27 cellular contexts compared by ENCODE assay signal in the genomic region with DNA sequence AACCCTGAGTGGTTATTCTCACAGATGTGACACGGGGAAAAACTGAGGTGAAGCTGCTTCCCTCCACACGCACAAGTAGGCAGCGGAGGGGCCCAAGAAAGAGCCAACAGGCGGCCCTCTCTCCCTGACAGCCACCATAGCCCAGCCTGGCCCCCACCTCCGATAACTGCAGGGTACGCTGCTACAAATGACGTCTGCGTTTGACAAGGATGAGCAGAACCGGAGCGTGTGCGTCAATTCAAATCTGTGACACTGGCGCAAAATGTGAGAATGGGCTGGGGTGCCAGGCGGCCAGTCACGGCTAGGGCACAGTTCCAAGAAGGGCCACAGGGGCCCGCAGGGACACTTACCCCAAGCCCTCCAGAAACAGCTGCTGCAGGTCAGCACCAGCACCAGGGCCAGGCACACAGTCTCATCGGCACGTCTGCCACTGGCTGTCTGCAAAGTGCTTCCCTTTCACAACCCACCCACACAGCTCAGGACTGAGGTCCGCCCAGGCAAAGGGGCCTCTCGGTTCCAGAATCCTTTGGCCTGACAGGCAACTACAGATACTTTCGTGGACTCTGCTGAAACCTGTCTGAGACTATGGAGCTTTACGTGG. TPM values are rescaled to one million over a fixed set of nuclear protein-coding genes. Genes with fewer than 3 reads are reported as not detected.
A peak's percentile ranks its signal among the peaks of the same experiment; 100 is the strongest.
DNase-seq lines count a peak whose midpoint lies in the region; ATAC-seq and TF ChIP-seq lines count a peak whose summit lies in the region.
"Had no signal": no experiment of that assay in that cellular context is flagged by ENCODE, and none has a peak within 500 bp of the region (broad histone marks: within the 10 kb centered on the region; RNA-seq: fewer than 3 reads in every experiment).

No MANE protein-coding gene starts in this region.

- no peak for TF ChIP-seq CTCF in GM13976 (IDR thresholded peaks at IDR 0.05; ENCODE audit: borderline replicate concordance, control extremely low read depth, extremely low read depth, insufficient read depth, missing control alignments)

- DNase-seq in Right ventricle myocardium inferior (ENCODE audit: missing footprints): peak; percentile 42
- DNase-seq in left ventricle myocardium superior: no peak
- DNase-seq in SHP77 treated with DMSO at 0.1 percent for 48 hours (lab: John Stamatoyannopoulos, UW): peak; percentile 70
- no peak for DNase-seq in left lobe of liver (ENCODE audit: low spot score)
- no peak for DNase-seq in stimulated activated effector memory CD8-positive, alpha-beta T cell treated with anti-CD3 and anti-CD28 coated beads, Interleukin-12 subunit alpha, Interleukin-12 subunit beta, amount 100 ng/mL, for 72 hours (ENCODE audit: low spot score in 2 of 2)
- no peak for DNase-seq in GM13976 (ENCODE audit: low spot score)
- DNase-seq in COLO829 (ENCODE audit: low spot score): no peak
- DNase-seq: activated CD4-positive, alpha-beta memory T cell treated with anti-CD3 and anti-CD28 coated beads for 36 hours; activated gamma-delta T cell; activated naive CD8-positive, alpha-beta T cell treated with anti-CD3 and anti-CD28 coated beads, Interleukin-2, amount 50 U/mL, for 24 hours; body of pancreas; colonic mucosa; EL; IMR-90; kidney glomerular epithelial cell; NCI-H1694; NCI-H226; NCI-H774; pancreas; PC-9; stimulated activated CD4-positive, alpha-beta T cell treated with anti-CD3 and anti-CD28 coated beads, Interleukin-15, amount 100 ng/mL, for 24 hours; stimulated activated CD8-positive, alpha-beta memory T cell treated with anti-CD3 and anti-CD28 coated beads, Interleukin-4, amount 100 ng/mL, for 48 hours; T-helper 2 cell had no signal

- no peaks in the 10 kb centered on the region for H3K9me3 Mint-ChIP-seq in stimulated activated effector memory CD8-positive, alpha-beta T cell treated with anti-CD3 and anti-CD28 coated beads, Interleukin-12 subunit alpha, Interleukin-12 subunit beta, amount 100 ng/mL, for 72 hours
- H3K9me3 Mint-ChIP-seq: activated CD4-positive, alpha-beta memory T cell treated with anti-CD3 and anti-CD28 coated beads for 36 hours; activated naive CD8-positive, alpha-beta T cell treated with anti-CD3 and anti-CD28 coated beads, Interleukin-2, amount 50 U/mL, for 24 hours had no signal

- ATAC-seq in Right ventricle myocardium inferior: no peak
- no peak for ATAC-seq in left ventricle myocardium superior
- ATAC-seq in left lobe of liver: peak; percentile 13
- ATAC-seq in stimulated activated effector memory CD8-positive, alpha-beta T cell treated with anti-CD3 and anti-CD28 coated beads, Interleukin-12 subunit alpha, Interleukin-12 subunit beta, amount 100 ng/mL, for 72 hours: peak; percentile 28
- ATAC-seq in HG02623 (IDR thresholded peaks at IDR 0.05; ENCODE audit: unreplicated experiment): no peak
- ATAC-seq: activated naive CD8-positive, alpha-beta T cell treated with anti-CD3 and anti-CD28 coated beads, Interleukin-2, amount 50 U/mL, for 24 hours; body of pancreas; WTC11 had no signal

- no peak overlapping the region for H3K4me3 Mint-ChIP-seq in stimulated activated effector memory CD8-positive, alpha-beta T cell treated with anti-CD3 and anti-CD28 coated beads, Interleukin-12 subunit alpha, Interleukin-12 subunit beta, amount 100 ng/mL, for 72 hours
- H3K4me3 Mint-ChIP-seq: activated CD4-positive, alpha-beta memory T cell treated with anti-CD3 and anti-CD28 coated beads for 36 hours; activated naive CD8-positive, alpha-beta T cell treated with anti-CD3 and anti-CD28 coated beads, Interleukin-2, amount 50 U/mL, for 24 hours; WTC11 had no signal

- H3K27ac Mint-ChIP-seq in stimulated activated effector memory CD8-positive, alpha-beta T cell treated with anti-CD3 and anti-CD28 coated beads, Interleukin-12 subunit alpha, Interleukin-12 subunit beta, amount 100 ng/mL, for 72 hours: no peak overlapping the region
- H3K27ac Mint-ChIP-seq: activated CD4-positive, alpha-beta memory T cell treated with anti-CD3 and anti-CD28 coated beads for 36 hours; activated naive CD8-positive, alpha-beta T cell treated with anti-CD3 and anti-CD28 coated beads, Interleukin-2, amount 50 U/mL, for 24 hours; WTC11 had no signal

- in situ Hi-C loops in GM13976 (cut with MboI; ENCODE audit: low sequenced_read_pairs, unreplicated experiment): no loop called here

- intact Hi-C loops in Right ventricle myocardium inferior (cut with DNase I) (no loop called here), left ventricle myocardium superior (cut with micrococcal nuclease) (no loop called here)

- peaks cover 6% of the 10 kb centered on the region for H3K36me3 Mint-ChIP-seq in stimulated activated effector memory CD8-positive, alpha-beta T cell treated with anti-CD3 and anti-CD28 coated beads, Interleukin-12 subunit alpha, Interleukin-12 subunit beta, amount 100 ng/mL, for 72 hours

- peaks cover 71% of the 10 kb centered on the region for H3K4me1 Mint-ChIP-seq in stimulated activated effector memory CD8-positive, alpha-beta T cell treated with anti-CD3 and anti-CD28 coated beads, Interleukin-12 subunit alpha, Interleukin-12 subunit beta, amount 100 ng/mL, for 72 hours

RNA-seq across cellular contexts. Expression of a gene that starts 14.4 kb away (rescaled TPM):
- total RNA-seq in Right ventricle myocardium inferior (12.8 TPM), left ventricle myocardium superior (14.4 TPM), left lobe of liver (8.5 TPM)

RNA-seq across cellular contexts. Expression of a gene that starts 32.3 kb away (rescaled TPM):
- total RNA-seq in Right ventricle myocardium inferior (83.1 TPM), left ventricle myocardium superior (77.2 TPM), left lobe of liver (36.1 TPM)

RNA-seq across cellular contexts. Expression of a gene that starts 43.7 kb away (rescaled TPM):
- total RNA-seq in Right ventricle myocardium inferior: 32.1 TPM
- total RNA-seq in left ventricle myocardium superior: 34.2 TPM
- total RNA-seq in left lobe of liver: 32.6 TPM

RNA-seq across cellular contexts. Expression of a gene that starts 55.1 kb away (rescaled TPM):
- total RNA-seq in Right ventricle myocardium inferior: 1.6 TPM
- 2.6 TPM for total RNA-seq in left ventricle myocardium superior
- total RNA-seq in left lobe of liver: 0.23 TPM
- total RNA-seq: activated CD4-positive, alpha-beta memory T cell treated with anti-CD3 and anti-CD28 coated beads for 36 hours; IMR-90; PC-9; SJSA1 had no signal

RNA-seq across cellular contexts. Expression of a gene that starts 57.7 kb away (rescaled TPM):
- 9.3 TPM for total RNA-seq in Right ventricle myocardium inferior
- total RNA-seq in left ventricle myocardium superior: 14.9 TPM
- 0.70 TPM for total RNA-seq in left lobe of liver
- total RNA-seq: activated CD4-positive, alpha-beta memory T cell treated with anti-CD3 and anti-CD28 coated beads for 36 hours; M059J; PC-9; SJSA1 had no signal

Comparison
In these comparisons a context has a peak if more than half of its experiments do, and no peak if none do; other contexts are left out.
1. DNase-seq: peak in Right ventricle myocardium inferior (single experiment) and SHP77 treated with DMSO at 0.1 percent for 48 hours (single experiment); none in left ventricle myocardium superior (single experiment), left lobe of liver (single experiment), stimulated activated effector memory CD8-positive, alpha-beta T cell treated with anti-CD3 and anti-CD28 coated beads, Interleukin-12 subunit alpha, Interleukin-12 subunit beta, amount 100 ng/mL, for 72 hours (0 of 2), GM13976 (single experiment) and COLO829 (single experiment).
2. ATAC-seq: peak in left lobe of liver (single experiment) and stimulated activated effector memory CD8-positive, alpha-beta T cell treated with anti-CD3 and anti-CD28 coated beads, Interleukin-12 subunit alpha, Interleukin-12 subunit beta, amount 100 ng/mL, for 72 hours (single experiment); none in Right ventricle myocardium inferior (single experiment), left ventricle myocardium superior (single experiment) and HG02623 (single experiment).